ENCODE assay signal across 8 cellular contexts in the genomic region with DNA sequence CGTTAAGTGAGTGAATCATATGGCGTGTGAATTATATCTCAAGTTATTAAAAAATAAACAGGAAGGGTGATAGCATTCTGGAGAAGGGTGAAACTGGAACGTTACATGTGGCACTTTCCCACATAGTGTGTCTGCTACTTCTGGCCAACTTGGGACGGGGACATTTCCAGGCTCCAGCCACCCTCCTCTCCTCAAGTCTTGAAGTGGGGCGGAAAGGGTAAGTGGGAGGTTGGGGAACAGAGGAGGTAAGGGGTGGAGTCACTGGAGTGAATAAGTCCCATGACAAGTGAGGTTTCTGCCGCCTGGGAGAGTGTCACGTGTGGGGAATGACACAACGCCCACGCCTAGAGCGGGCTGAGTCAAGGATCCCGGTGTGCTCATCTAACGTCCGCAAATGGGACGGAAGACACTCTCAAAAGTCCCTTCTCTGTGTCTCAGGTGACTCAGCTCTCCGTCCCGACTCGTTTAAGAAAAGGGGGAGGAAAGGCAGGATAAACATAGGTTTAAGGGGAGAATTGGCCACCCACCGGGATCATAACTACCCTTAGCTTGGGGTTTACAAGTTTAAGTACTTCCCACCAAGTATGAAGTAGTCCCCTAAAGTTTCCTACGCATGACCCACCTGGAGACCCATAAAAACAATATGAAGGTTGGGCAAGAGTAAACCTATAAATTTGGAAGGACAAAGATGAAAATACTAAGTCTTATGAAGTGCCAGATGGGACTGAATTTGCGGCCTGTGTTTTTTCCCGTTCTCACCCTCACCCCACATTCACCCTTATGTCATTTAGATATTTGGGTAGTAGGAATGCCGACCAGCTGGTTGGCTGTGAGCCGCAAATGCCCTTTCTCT.
A peak's percentile ranks its signal among the peaks of the same experiment; 100 is the strongest.
DNase-seq lines count a peak whose midpoint lies in the region; ATAC-seq and TF ChIP-seq lines count a peak whose summit lies in the region.

No MANE protein-coding gene starts in this region.

- peak overlapping the region; percentile 66; the same call in 1 of the 2 replicates for H3K27ac ChIP-seq in OCI-LY3 (ENCODE audit: low read length)

- H3K4me3 ChIP-seq in GM06990 (replicated peaks; ENCODE audit: low read depth, low read length) (peak overlapping the region; percentile 79), OCI-LY3 (ENCODE audit: low read length) (peak overlapping the region; percentile 94), epithelial cell of esophagus (ENCODE audit: low read length) (peak overlapping the region; percentile 68)

- DNase-seq in GM06990 (ENCODE audit: extremely low read depth, insufficient read length) (peak; percentile 73), activated T-cell treated with anti-CD3 and anti-CD28 coated beads for 24 hours (ENCODE audit: low read depth) (peak; percentile 86), epithelial cell of esophagus (ENCODE audit: low read depth) (peak; percentile 99), middle frontal gyrus (ENCODE audit: extremely low spot score, low spot score) (peak; percentile 27)
- peak; percentile 73 to 82 for DNase-seq in stimulated activated CD8-positive, alpha-beta memory T cell treated with anti-CD3 and anti-CD28 coated beads, Interleukin-15, amount 100 ng/mL, for 4 hours (ENCODE audit: low read depth in 2 of 2)

- TF ChIP-seq CTCF in GM06990 (IDR thresholded peaks at IDR 0.05; ENCODE audit: insufficient read depth, low read length, poor library complexity, severe bottlenecking) (no peak), OCI-LY3 (IDR thresholded peaks at IDR 0.05; ENCODE audit: low read depth, low read length) (no peak), epithelial cell of esophagus (IDR thresholded peaks at IDR 0.05; ENCODE audit: insufficient read depth, low read depth, low read length, missing control alignments) (no peak)

- H3K4me1 ChIP-seq in OCI-LY3 (ENCODE audit: low read length), result peaks cover 29% of the 10 kb centered on the region

- peak overlapping the region; percentile 79 for H3K4me2 ChIP-seq in OCI-LY3 (ENCODE audit: low read length)

- peaks cover 18% of the 10 kb centered on the region for H4K20me1 ChIP-seq in OCI-LY3 (ENCODE audit: insufficient read depth, low read length)

- peaks cover 36% of the 10 kb centered on the region for H3K79me2 ChIP-seq in OCI-LY3 (ENCODE audit: low read length)

- H3K9ac ChIP-seq in OCI-LY3 (ENCODE audit: low read length), result peak overlapping the region; percentile 89

- H3K27me3 ChIP-seq in GM06990 (replicated peaks; ENCODE audit: control insufficient read depth, insufficient read depth, low read length) (no peaks in the 10 kb centered on the region), OCI-LY3 (ENCODE audit: low read depth, low read length) (no peaks in the 10 kb centered on the region)

- no peaks in the 10 kb centered on the region for H3K9me3 ChIP-seq in OCI-LY3 (ENCODE audit: insufficient read depth, low read length)

- peak overlapping the region; percentile 87 for H2AFZ ChIP-seq in OCI-LY3 (ENCODE audit: low read depth, low read length)

- ATAC-seq in HG03095 (IDR thresholded peaks at IDR 0.05; ENCODE audit: unreplicated experiment), result peak; percentile 40
- ATAC-seq in GM19463 (IDR thresholded peaks at IDR 0.05; ENCODE audit: unreplicated experiment), result no peak

- no peaks in the 10 kb centered on the region for H3K36me3 ChIP-seq in GM06990 (ENCODE audit: control insufficient read depth, insufficient read depth, low read length)
- H3K36me3 ChIP-seq in OCI-LY3 (replicated peaks; ENCODE audit: low read depth, low read length), result no peaks in the 10 kb centered on the region

Comparison
In these comparisons a context has a peak if more than half of its experiments do, and no peak if none do; other contexts are left out.
1. DNase-seq: peak in every context shown above with its lines; median percentile 99 in epithelial cell of esophagus; 86 in activated T-cell treated with anti-CD3 and anti-CD28 coated beads for 24 hours; 78 in stimulated activated CD8-positive, alpha-beta memory T cell treated with anti-CD3 and anti-CD28 coated beads, Interleukin-15, amount 100 ng/mL, for 4 hours; 73 in GM06990; 27 in middle frontal gyrus.